In genomic region chr7:150875791-150876190, GRCh38 we compare ENCODE assay signal across 10 cellular contexts. TPM values are rescaled to one million over a fixed set of nuclear protein-coding genes. Genes with fewer than 3 reads are reported as not detected.
DNase-seq lines count a peak whose midpoint lies in the region; ATAC-seq lines count a peak whose summit lies in the region.
"Had no signal": no experiment of that assay in that cellular context is flagged by ENCODE, and none has a peak within 500 bp of the region (broad histone marks: within the 10 kb centered on the region; RNA-seq: fewer than 3 reads in every experiment).

No MANE protein-coding gene starts in this region.

- no peak overlapping the region for H3K4me3 Mint-ChIP-seq in immature natural killer cell

- in situ Hi-C loops in ACHN (cut with HindIII; ENCODE audit: low pct_ligation_motif_present, low pct_unique_long_range_greater_than_20kb, low sequenced_read_pairs): no loop called here

- peaks cover 7 to 22% of the 10 kb centered on the region in 2 donors for H3K4me1 Mint-ChIP-seq in immature natural killer cell

- DNase-seq in ACHN (peak; percentile 39), ELR (ENCODE audit: low read depth) (peak; percentile 10), NCI-H1694 treated with DMSO at 0.1 percent for 48 hours (lab: John Stamatoyannopoulos, UW) (peak; percentile 9), cerebellar cortex (ENCODE audit: low spot score) (peak; percentile 3), activated T-cell treated with anti-CD3 and anti-CD28 coated beads for 4 hours (no peak), KG1 (lab: John Stamatoyannopoulos, UW) (no peak), immature natural killer cell (no peak)
- DNase-seq: NCI-H1930, trophoblast cell had no signal

- peaks cover 1 to 10% (median 2%) of the 10 kb centered on the region in 3 donors for H3K36me3 Mint-ChIP-seq in immature natural killer cell

- peaks cover 5 to 12% (median 11%) of the 10 kb centered on the region in 3 donors for H3K27me3 Mint-ChIP-seq in immature natural killer cell (ENCODE audit: low read depth in 3 of 3)

- ATAC-seq in HG03025 (IDR thresholded peaks at IDR 0.05; ENCODE audit: low FRiP score, unreplicated experiment): no peak

- peaks cover 13 to 27% (median 20%) of the 10 kb centered on the region in 6 donors for H3K9me3 Mint-ChIP-seq in immature natural killer cell

- H3K27ac Mint-ChIP-seq in immature natural killer cell: no peak overlapping the region

RNA-seq across cellular contexts. Expression of gene AOC1, which starts 23.5 kb away (rescaled TPM):
- polyA plus RNA-seq in immature natural killer cell: not detected

Comparison
In these comparisons a context has a peak if more than half of its experiments do, and no peak if none do; other contexts are left out.
1. DNase-seq: peak in ACHN (single experiment), ELR (single experiment), NCI-H1694 treated with DMSO at 0.1 percent for 48 hours (single experiment) and cerebellar cortex (single experiment); none in activated T-cell treated with anti-CD3 and anti-CD28 coated beads for 4 hours (single experiment), KG1 (single experiment) and immature natural killer cell (0 of 3).